ENCODE assay signal across 8 cellular contexts in genomic region chr2:47033102-47033880, GRCh38.
DNase-seq lines count a peak whose midpoint lies in the region; ATAC-seq and TF ChIP-seq lines count a peak whose summit lies in the region.
"Had no signal": no experiment of that assay in that cellular context is flagged by ENCODE, and none has a peak within 500 bp of the region (broad histone marks: within the 10 kb centered on the region; RNA-seq: fewer than 3 reads in every experiment).

No MANE protein-coding gene starts in this region.

- ATAC-seq in stimulated activated memory B cell treated with anti-CD40 and anti-IgM and Interleukin-4, amounts not matched to agents 10 μg/mL and 1 μg/mL and 100 μg/mL, for 72 hours = no peak
- ATAC-seq in HG03432 (IDR thresholded peaks at IDR 0.05; ENCODE audit: unreplicated experiment) = no peak

- H3K36me3 ChIP-seq in SJSA1 (peaks cover 50% of the 10 kb centered on the region), iPS-20b (ENCODE audit: insufficient read depth, low read depth, low read length) (no peaks in the 10 kb centered on the region)

- no peak overlapping the region for H3K4me3 ChIP-seq in SJSA1
- H3K4me3 ChIP-seq in iPS-20b (ENCODE audit: low read length) = no peak overlapping the region

- H3K4me3 Mint-ChIP-seq in HFFc6 = peak overlapping the region; percentile 71
- H3K4me3 Mint-ChIP-seq in stimulated activated memory B cell treated with anti-CD40 and anti-IgM and Interleukin-4, amounts not matched to agents 10 μg/mL and 1 μg/mL and 100 μg/mL, for 72 hours = no peak overlapping the region

- peaks cover 65% of the 10 kb centered on the region for H3K4me1 ChIP-seq in SJSA1 (replicated peaks)
- peaks cover 26% of the 10 kb centered on the region for H3K4me1 ChIP-seq in iPS-20b (ENCODE audit: insufficient read depth, low read length)

- no peaks in the 10 kb centered on the region for H3K9me3 Mint-ChIP-seq in HFFc6
- H3K9me3 Mint-ChIP-seq in stimulated activated memory B cell treated with anti-CD40 and anti-IgM and Interleukin-4, amounts not matched to agents 10 μg/mL and 1 μg/mL and 100 μg/mL, for 72 hours = no peaks in the 10 kb centered on the region

- peaks cover 20% of the 10 kb centered on the region for H3K36me3 Mint-ChIP-seq in HFFc6 (ENCODE audit: low read depth)
- peaks cover 50% of the 10 kb centered on the region for H3K36me3 Mint-ChIP-seq in stimulated activated memory B cell treated with anti-CD40 and anti-IgM and Interleukin-4, amounts not matched to agents 10 μg/mL and 1 μg/mL and 100 μg/mL, for 72 hours

- H3K9me3 ChIP-seq in SJSA1 (replicated peaks) (no peaks in the 10 kb centered on the region), iPS-20b (ENCODE audit: insufficient read depth, low read depth, low read length) (no peaks in the 10 kb centered on the region)

- H3K27ac Mint-ChIP-seq in HFFc6 = peak overlapping the region; percentile 100
- peak overlapping the region; percentile 81 for H3K27ac Mint-ChIP-seq in stimulated activated memory B cell treated with anti-CD40 and anti-IgM and Interleukin-4, amounts not matched to agents 10 μg/mL and 1 μg/mL and 100 μg/mL, for 72 hours

- peak overlapping the region; percentile 36; the same call in 1 of the 2 replicates for H3K9ac ChIP-seq in iPS-20b (ENCODE audit: low read depth, low read length)

- no peak for TF ChIP-seq CTCF in HFFc6 (IDR thresholded peaks at IDR 0.05)

- no peaks in the 10 kb centered on the region for H3K27me3 ChIP-seq in SJSA1 (replicated peaks)
- H3K27me3 ChIP-seq in iPS-20b (ENCODE audit: insufficient read depth, low read length) = no peaks in the 10 kb centered on the region

- H3K27ac ChIP-seq in SJSA1 (peak overlapping the region; percentile 100), iPS-20b (ENCODE audit: low read length) (peak overlapping the region; percentile 13)

- peaks cover 3% of the 10 kb centered on the region for H3K27me3 Mint-ChIP-seq in HFFc6 (ENCODE audit: insufficient read depth)
- no peaks in the 10 kb centered on the region for H3K27me3 Mint-ChIP-seq in stimulated activated memory B cell treated with anti-CD40 and anti-IgM and Interleukin-4, amounts not matched to agents 10 μg/mL and 1 μg/mL and 100 μg/mL, for 72 hours

- H3K4me1 Mint-ChIP-seq in HFFc6 (ENCODE audit: low read depth) = peaks cover 62% of the 10 kb centered on the region
- peaks cover 54% of the 10 kb centered on the region for H3K4me1 Mint-ChIP-seq in stimulated activated memory B cell treated with anti-CD40 and anti-IgM and Interleukin-4, amounts not matched to agents 10 μg/mL and 1 μg/mL and 100 μg/mL, for 72 hours

- no peak for DNase-seq in HFFc6
- DNase-seq in SJSA1 (ENCODE audit: low read depth in 1 of 2, low spot score in 2 of 2) = peak in 1 of 2 experiments; percentile 37
- no peak for DNase-seq in NK-92 (lab: John Stamatoyannopoulos, UW; ENCODE audit: unreplicated experiment)
- no peak for DNase-seq in stimulated activated CD8-positive, alpha-beta memory T cell treated with anti-CD3 and anti-CD28 coated beads, Interleukin-4, amount 100 ng/mL, for 48 hours
- DNase-seq: RPMI8226 had no signal
